7 cellular contexts compared by ENCODE assay signal in the genomic region with DNA sequence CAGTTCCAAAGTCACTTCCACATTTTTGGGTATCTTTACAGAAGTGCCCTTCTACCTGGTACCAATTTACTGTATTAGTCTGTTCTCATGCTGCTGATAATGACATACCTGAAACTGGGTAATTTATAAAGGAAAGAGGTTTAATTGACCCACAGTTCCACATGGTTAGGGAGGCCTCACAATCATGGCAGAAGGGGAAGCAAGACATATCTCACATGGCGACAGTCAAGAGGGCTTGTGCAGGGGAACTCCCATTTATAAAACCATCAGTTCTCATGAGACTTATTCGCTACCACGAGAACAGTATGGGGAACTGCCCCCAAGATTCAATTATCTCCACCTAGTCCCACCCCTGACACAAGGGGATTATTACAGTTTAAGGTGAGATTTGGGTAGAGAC.
A peak's percentile ranks its signal among the peaks of the same experiment; 100 is the strongest.
DNase-seq lines count a peak whose midpoint lies in the region; ATAC-seq, FAIRE-seq and TF ChIP-seq lines count a peak whose summit lies in the region.
"Not testable (repeated sequence)": the region's sequence is repeated elsewhere in the genome, so short reads cannot be mapped to it uniquely, and the experiment has no call there.

No MANE protein-coding gene starts in this region.

- not testable (repeated sequence) for H3K9ac ChIP-seq in GM12878 (ENCODE audit: control insufficient read depth, insufficient read depth, low read length)

- TF ChIP-seq EP300 in GM12878 (IDR thresholded peaks at IDR 0.05; ENCODE audit: borderline replicate concordance in 1 of 2, control insufficient read depth in 1 of 2, low read depth in 2 of 2, low read length in 2 of 2): not testable (repeated sequence)

- peaks cover 55 to 73% of the 10 kb centered on the region in 2 donors for H3K36me3 Mint-ChIP-seq in CD4-positive, alpha-beta memory T cell
- peaks cover 60% of the 10 kb centered on the region for H3K36me3 Mint-ChIP-seq in activated CD8-positive, alpha-beta T cell treated with anti-CD3 and anti-CD28 coated beads for 36 hours (ENCODE audit: low read depth)
- peaks cover 65% of the 10 kb centered on the region for H3K36me3 Mint-ChIP-seq in activated T-helper 17 cell treated with anti-CD3 and anti-CD28 coated beads, Interleukin-2, amount 50 U/mL, for 72 hours (ENCODE audit: low read depth)
- H3K36me3 Mint-ChIP-seq in activated naive CD8-positive, alpha-beta T cell: peaks cover 43% of the 10 kb centered on the region
- not testable (repeated sequence) for H3K36me3 Mint-ChIP-seq in stimulated activated naive B cell treated with anti-CD40 and anti-IgM and Interleukin-4, amounts not matched to agents 10 μg/mL and 1 μg/mL and 100 μg/mL, for 72 hours

- POLR2A ChIA-PET in CD4-positive, alpha-beta memory T cell (lab: Charles Lee; ENCODE audit: partially characterized antibody); activated CD8-positive, alpha-beta T cell treated with anti-CD3 and anti-CD28 coated beads for 36 hours (lab: Charles Lee); GM12878 (lab: Charles Lee): not testable (repeated sequence)

- H3K79me2 ChIP-seq in GM12878 (ENCODE audit: control insufficient read depth, insufficient read depth, low read length): not testable (repeated sequence)

- CTCF ChIA-PET in CD4-positive, alpha-beta memory T cell (lab: Charles Lee; ENCODE audit: partially characterized antibody); GM12878 (lab: Yijun Ruan, JAX): not testable (repeated sequence)
- CTCF ChIA-PET in activated CD8-positive, alpha-beta T cell treated with anti-CD3 and anti-CD28 coated beads for 36 hours (lab: Charles Lee): interaction anchor here (1.2 kb wide), 1 partner anchor 16 kb away, joined by 3 read pairs; no protein-coding TSS in a partner anchor

- not testable (repeated sequence) for H3K4me1 ChIP-seq in CD4-positive, alpha-beta memory T cell (ENCODE audit: insufficient read depth, low read length); GM12878 (ENCODE audit: control insufficient read depth, insufficient read depth, low read length)

- not testable (repeated sequence) for H3K27me3 Mint-ChIP-seq in CD4-positive, alpha-beta memory T cell; activated CD8-positive, alpha-beta T cell treated with anti-CD3 and anti-CD28 coated beads for 36 hours; activated T-helper 17 cell treated with anti-CD3 and anti-CD28 coated beads, Interleukin-2, amount 50 U/mL, for 72 hours; activated naive CD8-positive, alpha-beta T cell; stimulated activated naive B cell treated with anti-CD40 and anti-IgM and Interleukin-4, amounts not matched to agents 10 μg/mL and 1 μg/mL and 100 μg/mL, for 72 hours

- not testable (repeated sequence) for TF ChIP-seq CTCF in GM12865 (IDR thresholded peaks at IDR 0.05; ENCODE audit: insufficient read depth, low read depth, low read length, missing control alignments); activated CD8-positive, alpha-beta T cell treated with anti-CD3 and anti-CD28 coated beads for 36 hours (IDR thresholded peaks at IDR 0.05); GM12878 (IDR thresholded peaks at IDR 0.05 in 2 of 3, conservative IDR thresholded peaks at IDR 0.05 in 1 of 3; ENCODE audit: control insufficient read depth in 2 of 3, extremely low read depth in 1 of 3, insufficient read depth in 1 of 3, low read depth in 3 of 3, low read length in 3 of 3)

- in situ Hi-C loops in GM12878 (cut with MboI): not testable (repeated sequence)

- not testable (repeated sequence) for H3K36me3 ChIP-seq in CD4-positive, alpha-beta memory T cell (ENCODE audit: insufficient read depth, low read length); GM12878 (ENCODE audit: control insufficient read depth in 2 of 2, insufficient read depth in 2 of 2, low read length in 1 of 2)

- not testable (repeated sequence) for FAIRE-seq in GM12878 (lab: Jason Lieb, UNC)

- H3K9me3 ChIP-seq in CD4-positive, alpha-beta memory T cell (ENCODE audit: control insufficient read depth in 1 of 2, low read length in 2 of 2); GM12878 (replicated peaks; ENCODE audit: control insufficient read depth, insufficient read depth, low read length): not testable (repeated sequence)

- ATAC-seq in activated CD8-positive, alpha-beta T cell treated with anti-CD3 and anti-CD28 coated beads for 36 hours; activated T-helper 17 cell treated with anti-CD3 and anti-CD28 coated beads, Interleukin-2, amount 50 U/mL, for 72 hours (replicated peaks): not testable (repeated sequence)
- peak; percentile 80 for ATAC-seq in GM12878
- peak; percentile 80 to 82 for ATAC-seq in stimulated activated naive B cell treated with anti-CD40 and anti-IgM and Interleukin-4, amounts not matched to agents 10 μg/mL and 1 μg/mL and 100 μg/mL, for 72 hours (replicated peaks)

- not testable (repeated sequence) for H3K9me3 Mint-ChIP-seq in CD4-positive, alpha-beta memory T cell; activated T-helper 17 cell treated with anti-CD3 and anti-CD28 coated beads, Interleukin-2, amount 50 U/mL, for 72 hours; activated naive CD8-positive, alpha-beta T cell (ENCODE audit: low read depth)
- peaks cover 19% of the 10 kb centered on the region for H3K9me3 Mint-ChIP-seq in activated CD8-positive, alpha-beta T cell treated with anti-CD3 and anti-CD28 coated beads for 36 hours
- H3K9me3 Mint-ChIP-seq in stimulated activated naive B cell treated with anti-CD40 and anti-IgM and Interleukin-4, amounts not matched to agents 10 μg/mL and 1 μg/mL and 100 μg/mL, for 72 hours: peaks cover 12 to 13% of the 10 kb centered on the region in 2 donors

- peaks cover 0 to 16% (median 11%) of the 10 kb centered on the region in 4 donors for H3K4me1 Mint-ChIP-seq in CD4-positive, alpha-beta memory T cell
- peaks cover 18% of the 10 kb centered on the region for H3K4me1 Mint-ChIP-seq in activated CD8-positive, alpha-beta T cell treated with anti-CD3 and anti-CD28 coated beads for 36 hours (ENCODE audit: low read depth)
- H3K4me1 Mint-ChIP-seq in activated T-helper 17 cell treated with anti-CD3 and anti-CD28 coated beads, Interleukin-2, amount 50 U/mL, for 72 hours; stimulated activated naive B cell treated with anti-CD40 and anti-IgM and Interleukin-4, amounts not matched to agents 10 μg/mL and 1 μg/mL and 100 μg/mL, for 72 hours: not testable (repeated sequence)
- peaks cover 18% of the 10 kb centered on the region for H3K4me1 Mint-ChIP-seq in activated naive CD8-positive, alpha-beta T cell (ENCODE audit: low read depth)

- RAD21 ChIA-PET in GM12878 (lab: Charles Lee; ENCODE audit: unreplicated experiment): not testable (repeated sequence)

- H2AFZ ChIP-seq in GM12878 (ENCODE audit: control insufficient read depth, low read depth, low read length): not testable (repeated sequence)

- 55% methylated on average over 3 of the region's 3 CpGs for WGBS in GM12878 (ENCODE audit: insufficient coverage, insufficient replicate concordance, low lambda C conversion rate, missing lambda C conversion rate)

- H3K4me3 ChIP-seq in CD4-positive, alpha-beta memory T cell (ENCODE audit: low read length in 2 of 2); GM12865 (ENCODE audit: low read depth, low read length); GM12878: not testable (repeated sequence)

- not testable (repeated sequence) for TF ChIP-seq RAD21 in GM12878 (IDR thresholded peaks at IDR 0.05; ENCODE audit: insufficient read depth, low read depth, low read length)

- not testable (repeated sequence) for H3K4me3 Mint-ChIP-seq in CD4-positive, alpha-beta memory T cell; activated CD8-positive, alpha-beta T cell treated with anti-CD3 and anti-CD28 coated beads for 36 hours; activated T-helper 17 cell treated with anti-CD3 and anti-CD28 coated beads, Interleukin-2, amount 50 U/mL, for 72 hours; activated naive CD8-positive, alpha-beta T cell; stimulated activated naive B cell treated with anti-CD40 and anti-IgM and Interleukin-4, amounts not matched to agents 10 μg/mL and 1 μg/mL and 100 μg/mL, for 72 hours

- not testable (repeated sequence) for H4K20me1 ChIP-seq in GM12878 (ENCODE audit: control insufficient read depth, insufficient read depth)

- DNase-seq in CD4-positive, alpha-beta memory T cell; activated CD8-positive, alpha-beta T cell treated with anti-CD3 and anti-CD28 coated beads for 36 hours; GM12878 (ENCODE audit: low read depth, low spot score); stimulated activated naive B cell treated with anti-CD40 and anti-IgM and Interleukin-4, amounts not matched to agents 10 μg/mL and 1 μg/mL and 100 μg/mL, for 72 hours: not testable (repeated sequence)
- peak; percentile 19 for DNase-seq in GM12865 (ENCODE audit: low read depth)

- TF ChIP-seq POLR2A in GM12878 (IDR thresholded peaks at IDR 0.05; ENCODE audit: low read depth, low read length): not testable (repeated sequence)

- not testable (repeated sequence) for H3K27me3 ChIP-seq in CD4-positive, alpha-beta memory T cell (ENCODE audit: insufficient read depth, low read length); GM12878 (replicated peaks in 1 of 2; ENCODE audit: control insufficient read depth in 2 of 2, insufficient read depth in 2 of 2, low read length in 1 of 2)

- H3K4me2 ChIP-seq in GM12878 (ENCODE audit: control insufficient read depth, insufficient read depth): not testable (repeated sequence)

- H3K27ac ChIP-seq in CD4-positive, alpha-beta memory T cell (ENCODE audit: low read depth, low read length); GM12878 (ENCODE audit: control insufficient read depth, insufficient read depth): not testable (repeated sequence)

- peak overlapping the region in 4 of 7 donors; percentile 7 to 74 (median 46) for H3K27ac Mint-ChIP-seq in CD4-positive, alpha-beta memory T cell
- H3K27ac Mint-ChIP-seq in activated CD8-positive, alpha-beta T cell treated with anti-CD3 and anti-CD28 coated beads for 36 hours: peak overlapping the region; percentile 27
- H3K27ac Mint-ChIP-seq in activated T-helper 17 cell treated with anti-CD3 and anti-CD28 coated beads, Interleukin-2, amount 50 U/mL, for 72 hours: peak overlapping the region; percentile 3
- H3K27ac Mint-ChIP-seq in activated naive CD8-positive, alpha-beta T cell: peak overlapping the region; percentile 70
- H3K27ac Mint-ChIP-seq in stimulated activated naive B cell treated with anti-CD40 and anti-IgM and Interleukin-4, amounts not matched to agents 10 μg/mL and 1 μg/mL and 100 μg/mL, for 72 hours: not testable (repeated sequence)

- SMC1A ChIA-PET in GM12878 (lab: Charles Lee; ENCODE audit: uncharacterized antibody, unreplicated experiment): interaction anchor here (1.9 kb wide), 1 partner anchor 10 kb away, joined by 5 read pairs; no protein-coding TSS in a partner anchor

- intact Hi-C loops in CD4-positive, alpha-beta memory T cell (cut with micrococcal nuclease); activated CD8-positive, alpha-beta T cell treated with anti-CD3 and anti-CD28 coated beads for 36 hours (cut with micrococcal nuclease); GM12878 (cut with micrococcal nuclease; ENCODE audit: unreplicated experiment): not testable (repeated sequence)

- not testable (repeated sequence) for BruUV-seq in GM12878 (replicated peaks; lab: Mats Ljungman, UMichigan)
